ENCODE assay signal across 15 cellular contexts in genomic region chr5:82560966-82561365, GRCh38.
DNase-seq lines count a peak whose midpoint lies in the region; FAIRE-seq and TF ChIP-seq lines count a peak whose summit lies in the region.
"Had no signal": no experiment of that assay in that cellular context is flagged by ENCODE, and none has a peak within 500 bp of the region (broad histone marks: within the 10 kb centered on the region; RNA-seq: fewer than 3 reads in every experiment).

No MANE protein-coding gene starts in this region.

- H3K9me3 Mint-ChIP-seq in nephron, result peaks cover 13% of the 10 kb centered on the region
- H3K9me3 Mint-ChIP-seq in mesothelial cell of epicardium, result peaks cover 27% of the 10 kb centered on the region
- H3K9me3 Mint-ChIP-seq in H9, result peaks cover 0 to 2% of the 10 kb centered on the region in 2 experiments; a peak in 1 of 5 replicates

- H2BK5ac ChIP-seq in H9 (ENCODE audit: insufficient read length, low read length), result no peak overlapping the region

- no peaks in the 10 kb centered on the region for H3K79me2 ChIP-seq in H9 (ENCODE audit: insufficient read depth, low read length)

- no peak overlapping the region for H3K14ac ChIP-seq in H9 (ENCODE audit: insufficient read depth, low read length)

- TF ChIP-seq POLR2A in thyroid gland (IDR thresholded peaks at IDR 0.05), result no peak

- H3K23ac ChIP-seq in H9 (ENCODE audit: insufficient read length, low read depth, low read length), result no peak overlapping the region

- H3K4me3 ChIP-seq in kidney (ENCODE audit: low read length in 2 of 2), result peak overlapping the region; percentile 28 to 29
- H3K4me3 ChIP-seq in thyroid gland (replicated peaks in 1 of 3), result no peak overlapping the region
- H3K4me3 ChIP-seq: BLaER1 treated with 17β-estradiol and CSF1 and Interleukin-3, amounts not matched to agents 10 nM and 100 nM; GM12878; GM23338 had no signal

- no peaks in the 10 kb centered on the region for H4K20me1 ChIP-seq in H9 (ENCODE audit: control insufficient read depth, insufficient read depth, insufficient read length)
- H4K20me1 ChIP-seq: BLaER1 treated with 17β-estradiol and CSF1 and Interleukin-3, amounts not matched to agents 10 nM and 100 nM had no signal

- H2BK20ac ChIP-seq in H9 (ENCODE audit: low read depth, low read length, poor library complexity, severe bottlenecking), result no peak overlapping the region

- no peak overlapping the region for H3K18ac ChIP-seq in H9 (ENCODE audit: insufficient read length, low read depth, low read length)

- 40 to 43% methylated on average over 1 of the region's 1 CpG for WGBS in thyroid gland, 2 donors
- WGBS in H9 (ENCODE audit: extremely low coverage, insufficient read length, low lambda C conversion rate), result no CpG with 5 or more reads among the region's 1 CpG

- no peak for TF ChIP-seq CTCF in kidney (IDR thresholded peaks at IDR 0.05; ENCODE audit: borderline replicate concordance, extremely low read depth, insufficient read depth)
- no peak for TF ChIP-seq CTCF in nephron (IDR thresholded peaks at IDR 0.05; ENCODE audit: unreplicated experiment in 3 of 3)
- TF ChIP-seq CTCF in thyroid gland (IDR thresholded peaks at IDR 0.05), result no peak
- no peak for TF ChIP-seq CTCF in mesothelial cell of epicardium (IDR thresholded peaks at IDR 0.05; ENCODE audit: unreplicated experiment)
- TF ChIP-seq CTCF in H9 (conservative IDR thresholded peaks at IDR 0.05), result no peak

- H2BK120ac ChIP-seq in H9 (ENCODE audit: low read depth, low read length, poor library complexity, severe bottlenecking), result no peak overlapping the region

- no peak overlapping the region for H3K4ac ChIP-seq in H9 (ENCODE audit: low read depth, low read length)

- no peak overlapping the region for H4K8ac ChIP-seq in H9 (replicated peaks; ENCODE audit: insufficient read length, low read depth, low read length)

- H3T11ph ChIP-seq in H9 (ENCODE audit: low read length), result no peak overlapping the region

- H3K56ac ChIP-seq in H9 (ENCODE audit: insufficient read length, low read depth, low read length), result no peak overlapping the region

- H2AFZ ChIP-seq in H9 (ENCODE audit: low read length), result no peak overlapping the region
- H2AFZ ChIP-seq: GM23338 had no signal

- intact Hi-C loops in kidney (cut with DNase I) (no loop called here), thyroid gland (cut with DNase I) (no loop called here)

- peak; percentile 12 for DNase-seq in NCI-H345 (lab: John Stamatoyannopoulos, UW)
- DNase-seq in NCI-H345 treated with DMSO at 0.1 percent for 48 hours (lab: John Stamatoyannopoulos, UW; ENCODE audit: unreplicated experiment), result no peak
- no peak for DNase-seq in kidney
- no peak for DNase-seq in thyroid gland
- DNase-seq in NCI-H1105 treated with DMSO at 0.1 percent for 48 hours (lab: John Stamatoyannopoulos, UW), result no peak
- DNase-seq in mesothelial cell of epicardium (ENCODE audit: low spot score in 2 of 2, unreplicated experiment in 2 of 2), result no peak
- no peak for DNase-seq in H9
- DNase-seq: 8988T; ACHN; CD4-positive, CD25-positive, alpha-beta regulatory T cell; H7 had no signal

- no peak overlapping the region for H3K4me2 ChIP-seq in H9 (ENCODE audit: insufficient read depth, insufficient read length, low read length)
- H3K4me2 ChIP-seq: BLaER1 treated with 17β-estradiol and CSF1 and Interleukin-3, amounts not matched to agents 10 nM and 100 nM; GM23338 had no signal

- H2BK12ac ChIP-seq in H9 (ENCODE audit: insufficient read length, low read depth, low read length), result no peak overlapping the region

- no peaks in the 10 kb centered on the region for H3K27me3 Mint-ChIP-seq in nephron (ENCODE audit: low read depth)
- H3K27me3 Mint-ChIP-seq in mesothelial cell of epicardium (ENCODE audit: low read depth), result no peaks in the 10 kb centered on the region
- no peaks in the 10 kb centered on the region for H3K27me3 Mint-ChIP-seq in H9 (ENCODE audit: low read depth)

- no peak overlapping the region for H4K5ac ChIP-seq in H9 (ENCODE audit: insufficient read length, low read depth, low read length)

- H3K4me3 Mint-ChIP-seq in nephron (no peak overlapping the region), mesothelial cell of epicardium (no peak overlapping the region), H9 (no peak overlapping the region)
- H3K4me3 Mint-ChIP-seq: CD4-positive, CD25-positive, alpha-beta regulatory T cell; GM23338 had no signal

- H3K36me3 ChIP-seq in kidney (ENCODE audit: control insufficient read depth in 1 of 2, insufficient read depth in 2 of 2, low read length in 2 of 2), result no peaks in the 10 kb centered on the region
- no peaks in the 10 kb centered on the region for H3K36me3 ChIP-seq in thyroid gland
- H3K36me3 ChIP-seq: BLaER1 treated with 17β-estradiol and CSF1 and Interleukin-3, amounts not matched to agents 10 nM and 100 nM had no signal

- H2BK15ac ChIP-seq in H9 (ENCODE audit: low read depth, low read length), result no peak overlapping the region

- no peak overlapping the region for H2AK5ac ChIP-seq in H9 (ENCODE audit: insufficient read length, low read length)

- H3K27me3 ChIP-seq in thyroid gland, result no peaks in the 10 kb centered on the region
- H3K27me3 ChIP-seq in H9 (ENCODE audit: insufficient read depth, low read length), result no peaks in the 10 kb centered on the region
- H3K27me3 ChIP-seq: BLaER1 treated with 17β-estradiol and CSF1 and Interleukin-3, amounts not matched to agents 10 nM and 100 nM had no signal

- H3K9me3 ChIP-seq in kidney (ENCODE audit: control insufficient read depth in 1 of 2, low read length in 2 of 2) (no peaks in the 10 kb centered on the region), thyroid gland (no peaks in the 10 kb centered on the region), H9 (ENCODE audit: control insufficient read depth, low read depth, low read length) (no peaks in the 10 kb centered on the region)

- H3K4me1 Mint-ChIP-seq in nephron (peaks cover 26% of the 10 kb centered on the region), mesothelial cell of epicardium (no peaks in the 10 kb centered on the region), H9 (no peaks in the 10 kb centered on the region)
- H3K4me1 Mint-ChIP-seq: CD4-positive, CD25-positive, alpha-beta regulatory T cell; GM23338 had no signal

- H3K27ac ChIP-seq in kidney (ENCODE audit: low read depth in 2 of 2, low read length in 2 of 2) (peak overlapping the region; percentile 16 to 72), thyroid gland (peak overlapping the region in 2 of 3 donors; percentile 1), H9 (ENCODE audit: insufficient read length, low read depth, low read length) (no peak overlapping the region)
- H3K27ac ChIP-seq: BLaER1 treated with 17β-estradiol and CSF1 and Interleukin-3, amounts not matched to agents 10 nM and 100 nM had no signal

- H3K36me3 Mint-ChIP-seq in nephron (ENCODE audit: low read depth) (peaks cover 5% of the 10 kb centered on the region), mesothelial cell of epicardium (no peaks in the 10 kb centered on the region), H9 (ENCODE audit: insufficient read depth in 1 of 3, low read depth in 3 of 3) (peaks cover 0 to 4% (median 2%) of the 10 kb centered on the region in 3 experiments; a peak in 2 of 7 replicates)
- H3K36me3 Mint-ChIP-seq: CD4-positive, CD25-positive, alpha-beta regulatory T cell had no signal

- no peak overlapping the region for H4K91ac ChIP-seq in H9 (ENCODE audit: insufficient read length, low read depth, low read length)

- H3K27ac Mint-ChIP-seq in nephron, result peak overlapping the region; percentile 70 to 91 (median 89)
- no peak overlapping the region for H3K27ac Mint-ChIP-seq in mesothelial cell of epicardium
- no peak overlapping the region for H3K27ac Mint-ChIP-seq in H9
- H3K27ac Mint-ChIP-seq: CD4-positive, CD25-positive, alpha-beta regulatory T cell; GM23338 had no signal

- no peak overlapping the region for H3K9ac ChIP-seq in kidney (ENCODE audit: low read length in 2 of 2)
- H3K9ac ChIP-seq in H9 (ENCODE audit: extremely low read depth, insufficient read length, low read length), result no peak overlapping the region
- H3K9ac ChIP-seq: BLaER1 treated with 17β-estradiol and CSF1 and Interleukin-3, amounts not matched to agents 10 nM and 100 nM had no signal

- no peaks in the 10 kb centered on the region for H3K23me2 ChIP-seq in H9 (ENCODE audit: insufficient read length, low read depth, low read length, poor library complexity, severe bottlenecking)

- H3K4me1 ChIP-seq in kidney (ENCODE audit: control insufficient read depth in 1 of 2, insufficient read depth in 1 of 2, low read depth in 1 of 2, low read length in 2 of 2) (peaks cover 3 to 17% of the 10 kb centered on the region in 2 donors), thyroid gland (peaks cover 0 to 5% of the 10 kb centered on the region in 2 donors), H9 (ENCODE audit: insufficient read depth, low read length) (no peaks in the 10 kb centered on the region)
- H3K4me1 ChIP-seq: BLaER1 treated with 17β-estradiol and CSF1 and Interleukin-3, amounts not matched to agents 10 nM and 100 nM had no signal

- H3K79me1 ChIP-seq in H9 (ENCODE audit: insufficient read depth, low read depth, low read length, poor library complexity, severe bottlenecking), result no peaks in the 10 kb centered on the region

- peak; percentile 62 for FAIRE-seq in kidney (lab: Jason Lieb, UNC)
- FAIRE-seq: GM12878 had no signal

Comparison
In these comparisons a context has a peak if more than half of its experiments do, and no peak if none do; other contexts are left out.
1. H3K4me3 ChIP-seq: peak in kidney (2 of 2); none in thyroid gland (0 of 3).
2. H3K27ac Mint-ChIP-seq: peak in nephron (3 of 3); none in mesothelial cell of epicardium (single experiment) and H9 (0 of 3).